15 cellular contexts compared by ENCODE assay signal in the genomic region with DNA sequence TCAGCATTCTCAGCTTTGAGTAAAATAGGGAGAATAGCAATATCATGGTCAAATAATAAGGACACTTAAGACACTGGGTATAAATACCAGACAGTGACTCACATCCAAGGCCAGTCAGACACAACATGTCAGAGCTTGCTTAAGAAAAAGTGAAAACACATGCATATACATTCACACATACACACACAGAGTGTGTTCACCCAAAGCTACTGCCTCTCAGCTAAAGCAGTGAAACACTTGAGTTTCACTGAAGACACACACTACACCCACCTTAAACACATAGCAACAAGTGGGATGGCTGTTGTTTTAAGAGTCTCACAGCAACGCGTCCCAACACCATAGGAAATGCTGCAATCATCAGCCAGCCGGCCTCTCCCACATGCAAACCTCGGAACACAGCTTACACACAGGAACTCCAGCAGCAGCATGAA. TPM values are rescaled to one million over a fixed set of nuclear protein-coding genes. Genes with fewer than 3 reads are reported as not detected.
A peak's percentile ranks its signal among the peaks of the same experiment; 100 is the strongest.
DNase-seq lines count a peak whose midpoint lies in the region; ATAC-seq, FAIRE-seq and TF ChIP-seq lines count a peak whose summit lies in the region.
"Had no signal": no experiment of that assay in that cellular context is flagged by ENCODE, and none has a peak within 500 bp of the region (broad histone marks: within the 10 kb centered on the region; RNA-seq: fewer than 3 reads in every experiment).

No MANE protein-coding gene starts in this region.

- no peak overlapping the region for H3K4me3 ChIP-seq in fibroblast of mammary gland (ENCODE audit: control insufficient read depth, low read depth, low read length)
- H3K4me3 ChIP-seq in mucosa of descending colon: no peak overlapping the region
- H3K4me3 ChIP-seq in uterus: no peak overlapping the region
- H3K4me3 ChIP-seq in coronary artery: no peak overlapping the region
- no peak overlapping the region for H3K4me3 ChIP-seq in CD8-positive, alpha-beta memory T cell (ENCODE audit: low read length)
- H3K4me3 ChIP-seq: adrenal gland, BLaER1 had no signal

- H3K9me3 ChIP-seq in mucosa of descending colon (no peaks in the 10 kb centered on the region), uterus (no peaks in the 10 kb centered on the region)
- no peaks in the 10 kb centered on the region for H3K9me3 ChIP-seq in CD8-positive, alpha-beta memory T cell (ENCODE audit: low read length)
- H3K9me3 ChIP-seq: adrenal gland, BLaER1 had no signal

- peaks cover 0 to 8% of the 10 kb centered on the region in 2 donors for H3K27me3 Mint-ChIP-seq in CD8-positive, alpha-beta memory T cell

- H3K4me3 Mint-ChIP-seq in CD8-positive, alpha-beta memory T cell: no peak overlapping the region
- H3K4me3 Mint-ChIP-seq: effector memory CD8-positive, alpha-beta T cell; natural killer cell treated with Interleukin-12 subunit alpha and Interleukin-12 subunit beta and Interleukin-15 and Interleukin-18, amount 100 ng/mL, for 72 hours had no signal

- ATAC-seq in mucosa of descending colon (peak; percentile 89), HG03159 (IDR thresholded peaks at IDR 0.05; ENCODE audit: unreplicated experiment) (no peak)
- ATAC-seq: effector memory CD8-positive, alpha-beta T cell; natural killer cell treated with Interleukin-12 subunit alpha and Interleukin-12 subunit beta and Interleukin-15 and Interleukin-18, amount 100 ng/mL, for 72 hours had no signal

- H3K36me3 Mint-ChIP-seq in CD8-positive, alpha-beta memory T cell: no peaks in the 10 kb centered on the region
- H3K36me3 Mint-ChIP-seq: natural killer cell treated with Interleukin-12 subunit alpha and Interleukin-12 subunit beta and Interleukin-15 and Interleukin-18, amount 100 ng/mL, for 72 hours had no signal

- peak overlapping the region in 1 of 8 donors; percentile 8 for H3K27ac Mint-ChIP-seq in CD8-positive, alpha-beta memory T cell
- H3K27ac Mint-ChIP-seq: natural killer cell treated with Interleukin-12 subunit alpha and Interleukin-12 subunit beta and Interleukin-15 and Interleukin-18, amount 100 ng/mL, for 72 hours had no signal

- H3K4me1 Mint-ChIP-seq in CD8-positive, alpha-beta memory T cell: no peaks in the 10 kb centered on the region

- H3K27me3 ChIP-seq in uterus: no peaks in the 10 kb centered on the region
- no peaks in the 10 kb centered on the region for H3K27me3 ChIP-seq in CD8-positive, alpha-beta memory T cell (ENCODE audit: insufficient read depth, low read length, poor library complexity, severe bottlenecking)

- H3K27ac ChIP-seq in uterus: no peak overlapping the region
- H3K27ac ChIP-seq in coronary artery: peak overlapping the region in 1 of 2 donors; percentile 15
- no peak overlapping the region for H3K27ac ChIP-seq in CD8-positive, alpha-beta memory T cell (ENCODE audit: low read depth, low read length)
- H3K27ac ChIP-seq: adrenal gland, BLaER1, VCaP had no signal

- H3K36me3 ChIP-seq in mucosa of descending colon (ENCODE audit: low read depth): no peaks in the 10 kb centered on the region
- H3K36me3 ChIP-seq in uterus: no peaks in the 10 kb centered on the region
- H3K36me3 ChIP-seq in CD8-positive, alpha-beta memory T cell (ENCODE audit: insufficient read depth, low read length): no peaks in the 10 kb centered on the region
- H3K36me3 ChIP-seq: adrenal gland, BLaER1 had no signal

- H3K9me3 Mint-ChIP-seq in CD8-positive, alpha-beta memory T cell: no peaks in the 10 kb centered on the region
- H3K9me3 Mint-ChIP-seq: effector memory CD8-positive, alpha-beta T cell; natural killer cell treated with Interleukin-12 subunit alpha and Interleukin-12 subunit beta and Interleukin-15 and Interleukin-18, amount 100 ng/mL, for 72 hours had no signal

- no peak for TF ChIP-seq POLR2A in uterus (IDR thresholded peaks at IDR 0.05)

- CTCF ChIA-PET in CD8-positive, alpha-beta memory T cell (lab: Charles Lee): no interaction called here

- TF ChIP-seq CTCF in fibroblast of mammary gland (conservative IDR thresholded peaks at IDR 0.05; ENCODE audit: control insufficient read depth, insufficient read depth, low read depth, low read length) (no peak), mucosa of descending colon (IDR thresholded peaks at IDR 0.05) (no peak), uterus (IDR thresholded peaks at IDR 0.05) (no peak), coronary artery (IDR thresholded peaks at IDR 0.05) (no peak)

- peak; percentile 52 for FAIRE-seq in RCC 7860 (lab: Jason Lieb, UNC)

- no peaks in the 10 kb centered on the region for H3K4me1 ChIP-seq in mucosa of descending colon (ENCODE audit: low read depth)
- H3K4me1 ChIP-seq in uterus: no peaks in the 10 kb centered on the region
- no peaks in the 10 kb centered on the region for H3K4me1 ChIP-seq in CD8-positive, alpha-beta memory T cell (ENCODE audit: insufficient read depth, low read length)
- H3K4me1 ChIP-seq: adrenal gland, BLaER1 had no signal

- DNase-seq in AG20443 (ENCODE audit: low spot score): peak; percentile 61
- DNase-seq in RCC 7860 (ENCODE audit: low spot score): peak; percentile 50
- peak; percentile 67 for DNase-seq in fibroblast of mammary gland (ENCODE audit: low read depth)
- DNase-seq in mucosa of descending colon: peak in 2 of 3 donors; percentile 10 to 21
- no peak for DNase-seq in uterus
- no peak for DNase-seq in coronary artery (ENCODE audit: low spot score)
- no peak for DNase-seq in CD8-positive, alpha-beta memory T cell
- DNase-seq: adrenal gland; effector memory CD8-positive, alpha-beta T cell; NCI-H1092 treated with DMSO at 0.1 percent for 48 hours; NCI-H774 had no signal

- intact Hi-C loops in mucosa of descending colon (cut with DNase I, micrococcal nuclease) (no loop called here), uterus (cut with DNase I; ENCODE audit: low total_unique reads) (no loop called here)

- POLR2A ChIA-PET in CD8-positive, alpha-beta memory T cell (lab: Charles Lee): no interaction called here

RNA-seq across cellular contexts. Expression of a gene that starts 14.4 kb away (rescaled TPM):
- 1 to 10 TPM; 2.9 to 3.6 (median 3.2) TPM for total RNA-seq in mucosa of descending colon
- 10 to 100 TPM in 3 of 4 donors, 1 to 10 TPM in 1; 9.7 to 18.8 (median 12.5) TPM for total RNA-seq in uterus
- total RNA-seq in CD8-positive, alpha-beta memory T cell: not detected
- polyA plus RNA-seq in CD8-positive, alpha-beta memory T cell: not detected
- total RNA-seq: natural killer cell treated with Interleukin-12 subunit alpha and Interleukin-12 subunit beta and Interleukin-15 and Interleukin-18, amount 100 ng/mL, for 72 hours had no signal

Comparison
In these comparisons a context has a peak if more than half of its experiments do, and no peak if none do; other contexts are left out.
1. DNase-seq: peak in AG20443 (single experiment), RCC 7860 (single experiment), fibroblast of mammary gland (single experiment) and mucosa of descending colon (2 of 3); none in uterus (0 of 2), coronary artery (single experiment) and CD8-positive, alpha-beta memory T cell (0 of 5).